ENCODE assay signal across 8 cellular contexts in genomic region chr2:216765810-216766259, GRCh38.
DNase-seq lines count a peak whose midpoint lies in the region; ATAC-seq, FAIRE-seq and TF ChIP-seq lines count a peak whose summit lies in the region.

No MANE protein-coding gene starts in this region.

- ATAC-seq in Right ventricle myocardium inferior (peak; percentile 55), HG02798 (IDR thresholded peaks at IDR 0.05; ENCODE audit: poor library complexity, unreplicated experiment) (no peak)

- H3K4me3 ChIP-seq in adrenal gland (no peak overlapping the region), kidney epithelial cell (ENCODE audit: low read depth, low read length) (no peak overlapping the region), tibial nerve (no peak overlapping the region)

- WGBS in adrenal gland, 4 donors, result 11 to 20% (median 16%) methylated on average over 9 of the region's 9 CpGs
- WGBS in tibial nerve, 2 donors, result 23 to 29% methylated on average over 9 of the region's 9 CpGs

- H3K27me3 ChIP-seq in adrenal gland, result no peaks in the 10 kb centered on the region
- H3K27me3 ChIP-seq in kidney epithelial cell (ENCODE audit: control insufficient read depth, insufficient read depth, low read length), result no peaks in the 10 kb centered on the region
- H3K27me3 ChIP-seq in tibial nerve, result no peaks in the 10 kb centered on the region

- no peaks in the 10 kb centered on the region for H3K36me3 ChIP-seq in adrenal gland (replicated peaks in 1 of 2)
- no peaks in the 10 kb centered on the region for H3K36me3 ChIP-seq in kidney epithelial cell (ENCODE audit: control insufficient read depth, insufficient read depth, low read length)
- H3K36me3 ChIP-seq in tibial nerve, result no peaks in the 10 kb centered on the region

- H3K27ac ChIP-seq in adrenal gland, result peak overlapping the region in 3 of 5 donors; percentile 4 to 74 (median 31)
- peak overlapping the region in 1 of 4 donors; percentile 11 for H3K27ac ChIP-seq in tibial nerve

- TF ChIP-seq CTCF in adrenal gland (IDR thresholded peaks at IDR 0.05) (peak in 5 of 6 experiments; percentile 10 to 41 (median 36)), kidney epithelial cell (IDR thresholded peaks at IDR 0.05; ENCODE audit: insufficient read depth, low read length, poor library complexity, severe bottlenecking) (peak; percentile 13), tibial nerve (IDR thresholded peaks at IDR 0.05) (no peak)

- intact Hi-C loops in Right ventricle myocardium inferior (cut with DNase I), result no loop called here
- intact Hi-C loops in cardiac septum (cut with DNase I), result no loop called here
- intact Hi-C loops in adrenal gland (cut with DNase I), result no loop called here

- TF ChIP-seq POLR2A in adrenal gland (IDR thresholded peaks at IDR 0.05) (no peak), tibial nerve (IDR thresholded peaks at IDR 0.05) (no peak)

- no peak for TF ChIP-seq EP300 in tibial nerve (IDR thresholded peaks at IDR 0.05)

- H3K4me1 ChIP-seq in adrenal gland (replicated peaks in 1 of 2) (peaks cover 11 to 18% of the 10 kb centered on the region in 2 donors), tibial nerve (peaks cover 0 to 13% (median 0%) of the 10 kb centered on the region in 4 donors)

- no peak for DNase-seq in Right ventricle myocardium inferior (ENCODE audit: missing footprints)
- no peak for DNase-seq in cardiac septum (ENCODE audit: low spot score)
- peak; percentile 61 to 85 (median 73) for DNase-seq in adrenal gland
- no peak for DNase-seq in kidney epithelial cell (ENCODE audit: low read depth)
- DNase-seq in urothelium cell line (ENCODE audit: low spot score), result peak; percentile 38
- DNase-seq in HCEC 1CT, result no peak
- no peak for DNase-seq in tibial nerve (ENCODE audit: low spot score in 2 of 2)

- no peak for FAIRE-seq in urothelium cell line (lab: Jason Lieb, UNC)

- H3K9me3 ChIP-seq in adrenal gland (replicated peaks in 1 of 3) (no peaks in the 10 kb centered on the region), tibial nerve (no peaks in the 10 kb centered on the region)

Comparison
In these comparisons a context has a peak if more than half of its experiments do, and no peak if none do; other contexts are left out.
1. DNase-seq: peak in adrenal gland (7 of 7) and urothelium cell line (single experiment); none in Right ventricle myocardium inferior (single experiment), cardiac septum (single experiment), kidney epithelial cell (single experiment), HCEC 1CT (single experiment) and tibial nerve (0 of 2).
2. CTCF ChIP-seq: peak in adrenal gland (5 of 6) and kidney epithelial cell (single experiment); none in tibial nerve (0 of 5).